ENCODE assay signal across 8 cellular contexts in the genomic region with DNA sequence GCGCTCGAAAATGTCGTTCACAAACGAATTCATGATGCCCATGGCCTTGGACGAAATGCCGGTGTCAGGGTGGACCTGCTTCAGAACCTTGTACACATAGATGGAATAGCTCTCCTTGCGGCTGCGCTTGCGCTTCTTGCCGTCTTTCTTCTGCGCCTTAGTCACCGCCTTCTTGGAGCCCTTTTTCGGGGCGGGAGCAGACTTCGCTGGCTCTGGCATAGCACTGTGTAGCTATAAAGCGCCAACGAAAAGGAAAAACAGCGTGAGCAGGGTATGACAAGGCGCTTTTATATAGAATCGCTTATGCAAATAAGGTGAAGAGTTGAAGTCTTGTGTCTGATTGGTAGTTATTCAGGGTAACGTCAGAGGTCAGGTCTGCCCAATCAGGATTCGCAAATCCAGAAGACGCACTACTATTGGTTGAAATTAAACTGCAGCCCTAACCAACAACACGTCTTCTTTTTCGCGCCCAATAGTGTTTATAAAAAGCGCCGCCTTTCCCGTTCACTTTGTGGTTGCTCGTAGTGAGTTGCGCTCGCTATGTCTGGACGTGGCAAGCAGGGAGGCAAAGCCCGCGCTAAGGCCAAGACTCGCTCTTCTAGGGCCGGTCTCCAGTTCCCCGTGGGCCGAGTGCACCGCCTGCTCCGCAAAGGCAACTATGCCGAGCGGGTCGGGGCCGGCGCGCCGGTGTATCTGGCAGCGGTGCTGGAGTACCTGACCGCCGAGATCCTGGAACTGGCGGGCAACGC.
DNase-seq lines count a peak whose midpoint lies in the region; ATAC-seq and TF ChIP-seq lines count a peak whose summit lies in the region.

No MANE protein-coding gene starts in this region.

- H3K36me3 ChIP-seq in SK-N-SH (replicated peaks in 1 of 2; ENCODE audit: control insufficient read depth in 1 of 2, insufficient read depth in 2 of 2, low read length in 1 of 2) (peaks cover 2 to 16% of the 10 kb centered on the region in 2 experiments), parathyroid adenoma (ENCODE audit: control insufficient read depth, insufficient read depth, low read length) (no peaks in the 10 kb centered on the region), transverse colon (no peaks in the 10 kb centered on the region)

- no peak overlapping the region for H3K4me3 Mint-ChIP-seq in activated naive CD8-positive, alpha-beta T cell treated with anti-CD3 and anti-CD28 coated beads, Interleukin-2, amount 10 ng/mL, durations not matched to agents 7 days and 5 days

- CTCF ChIA-PET in GM10248 (lab: Yijun Ruan, JAX) = interaction anchor here (0.9 to 3.9 kb wide), 5 partner anchors 11 to 763 kb away, joined by 3 to 19 read pairs (median 9); a partner anchor contains a TSS
- CTCF ChIA-PET in SK-N-SH (lab: Yijun Ruan, JAX) = no interaction called here

- TF ChIP-seq POLR2A in transverse colon (IDR thresholded peaks at IDR 0.05) = peak; percentile 99

- peak overlapping the region; percentile 91 to 97 for H3K27ac ChIP-seq in SK-N-SH (ENCODE audit: low read depth in 2 of 2, low read length in 1 of 2)
- H3K27ac ChIP-seq in parathyroid adenoma = peak overlapping the region; percentile 29
- H3K27ac ChIP-seq in transverse colon = peak overlapping the region; percentile 95 to 98 (median 97)

- POLR2A ChIA-PET in GM10248 (lab: Yijun Ruan, JAX) (interaction anchor here (0.5 to 5.8 kb wide), 28 partner anchors 8 to 1107 kb away, joined by 3 to 211 read pairs (median 6); a partner anchor contains a TSS), SK-N-SH (lab: Yijun Ruan, JAX) (interaction anchor here (0.5 to 7.3 kb wide), 41 partner anchors 13 to 1763 kb away, joined by 3 to 158 read pairs (median 4); a partner anchor contains a TSS)
- POLR2A ChIA-PET in activated naive CD8-positive, alpha-beta T cell treated with anti-CD3 and anti-CD28 coated beads, Interleukin-2, amount 10 ng/mL, durations not matched to agents 7 days and 5 days (lab: Charles Lee) = interaction anchor here (0.5 to 10.2 kb wide), 57 partner anchors 7 to 1791 kb away, joined by 3 to 888 read pairs (median 8); a partner anchor contains a TSS

- no peaks in the 10 kb centered on the region for H3K27me3 ChIP-seq in SK-N-SH (ENCODE audit: insufficient read depth)
- no peaks in the 10 kb centered on the region for H3K27me3 ChIP-seq in parathyroid adenoma (ENCODE audit: control insufficient read depth, insufficient read depth, low read length)
- no peaks in the 10 kb centered on the region for H3K27me3 ChIP-seq in transverse colon

- H3K36me3 Mint-ChIP-seq in activated naive CD8-positive, alpha-beta T cell treated with anti-CD3 and anti-CD28 coated beads, Interleukin-2, amount 10 ng/mL, durations not matched to agents 7 days and 5 days = peaks cover 3% of the 10 kb centered on the region

- TF ChIP-seq EP300 in SK-N-SH (IDR thresholded peaks at IDR 0.05; ENCODE audit: borderline replicate concordance in 1 of 2, low read depth in 1 of 2, low read length in 1 of 2) (peak in 1 of 2 experiments; percentile 43; a peak in 1 of 4 replicates), transverse colon (IDR thresholded peaks at IDR 0.05; ENCODE audit: low read depth) (no peak)

- H2AFZ ChIP-seq in SK-N-SH (ENCODE audit: low read depth) (no peak overlapping the region), parathyroid adenoma (peak overlapping the region; percentile 47)

- H3K9me3 Mint-ChIP-seq in activated naive CD8-positive, alpha-beta T cell treated with anti-CD3 and anti-CD28 coated beads, Interleukin-2, amount 10 ng/mL, durations not matched to agents 7 days and 5 days = no peaks in the 10 kb centered on the region

- TF ChIP-seq CTCF in GM10248 (IDR thresholded peaks at IDR 0.05; ENCODE audit: control extremely low read depth, extremely low read depth, low read depth, missing control alignments) = no peak
- no peak for TF ChIP-seq CTCF in SK-N-SH (IDR thresholded peaks at IDR 0.05)
- TF ChIP-seq CTCF in parathyroid adenoma (IDR thresholded peaks at IDR 0.05) = no peak
- no peak for TF ChIP-seq CTCF in transverse colon (IDR thresholded peaks at IDR 0.05)

- TF ChIP-seq RAD21 in SK-N-SH (IDR thresholded peaks at IDR 0.05; ENCODE audit: low read length) = no peak

- no peaks in the 10 kb centered on the region for H3K9me3 ChIP-seq in SK-N-SH
- H3K9me3 ChIP-seq in parathyroid adenoma (ENCODE audit: control insufficient read depth, low read length) = no peaks in the 10 kb centered on the region
- no peaks in the 10 kb centered on the region for H3K9me3 ChIP-seq in transverse colon

- in situ Hi-C loops in transverse colon (cut with MboI; ENCODE audit: low pct_ligation_motif_present in 1 of 4, low pct_unique_long_range_greater_than_20kb in 1 of 4, low sequenced_read_pairs in 3 of 4) = loop anchor here in 3 of 4 donors (25.0 kb wide), 7 partner anchors 795 to 1095 kb away; a partner anchor contains a TSS

- H3K9ac ChIP-seq in SK-N-SH (peak overlapping the region; percentile 90), parathyroid adenoma (no peak overlapping the region)

- peak overlapping the region; percentile 72 to 73 for H3K4me3 ChIP-seq in SK-N-SH (ENCODE audit: low read depth in 2 of 2, low read length in 1 of 2)
- peak overlapping the region; percentile 58 for H3K4me3 ChIP-seq in parathyroid adenoma (ENCODE audit: low read depth, low read length)
- peak overlapping the region; percentile 32 to 66 (median 50) for H3K4me3 ChIP-seq in transverse colon

- H3K4me2 ChIP-seq in SK-N-SH = peak overlapping the region; percentile 91
- H3K4me2 ChIP-seq in parathyroid adenoma (ENCODE audit: low read length) = peak overlapping the region; percentile 74

- DNase-seq in GM10248 (ENCODE audit: extremely low spot score) (peak; percentile 95), NCI-H1092 treated with DMSO at 0.1 percent for 48 hours (lab: John Stamatoyannopoulos, UW) (peak; percentile 98), SK-N-SH (peak; percentile 93), cardiac septum (ENCODE audit: low spot score) (peak; percentile 87), transverse colon (peak; percentile 94)
- peak; percentile 90 for DNase-seq in activated naive CD8-positive, alpha-beta T cell treated with anti-CD3 and anti-CD28 coated beads, Interleukin-2, amount 10 ng/mL, durations not matched to agents 7 days and 5 days

- peak; percentile 77 for ATAC-seq in HG02623 (IDR thresholded peaks at IDR 0.05; ENCODE audit: unreplicated experiment)
- peak; percentile 76 for ATAC-seq in activated naive CD8-positive, alpha-beta T cell treated with anti-CD3 and anti-CD28 coated beads, Interleukin-2, amount 10 ng/mL, durations not matched to agents 7 days and 5 days (ENCODE audit: low read depth)

- WGBS in SK-N-SH (ENCODE audit: low lambda C conversion rate) = under 1% methylated on average over 39 of the region's 53 CpGs
- WGBS in transverse colon (ENCODE audit: low coverage in 1 of 2), 2 donors = 1% methylated on average over 49 of the region's 53 CpGs; no CpG with 5 or more reads in 1 of the 2 donors

- no peaks in the 10 kb centered on the region for H3K27me3 Mint-ChIP-seq in activated naive CD8-positive, alpha-beta T cell treated with anti-CD3 and anti-CD28 coated beads, Interleukin-2, amount 10 ng/mL, durations not matched to agents 7 days and 5 days

- H3K4me1 Mint-ChIP-seq in activated naive CD8-positive, alpha-beta T cell treated with anti-CD3 and anti-CD28 coated beads, Interleukin-2, amount 10 ng/mL, durations not matched to agents 7 days and 5 days = peaks cover 46% of the 10 kb centered on the region

- H3K27ac Mint-ChIP-seq in activated naive CD8-positive, alpha-beta T cell treated with anti-CD3 and anti-CD28 coated beads, Interleukin-2, amount 10 ng/mL, durations not matched to agents 7 days and 5 days = no peak overlapping the region

- H3K79me2 ChIP-seq in SK-N-SH (ENCODE audit: insufficient read depth) = peaks cover 12% of the 10 kb centered on the region; the same call in 1 of the 2 replicates
- H3K79me2 ChIP-seq in parathyroid adenoma = no peaks in the 10 kb centered on the region

- H3F3A ChIP-seq in SK-N-SH (replicated peaks; ENCODE audit: insufficient read depth) = peaks cover 37% of the 10 kb centered on the region

- H3K4me1 ChIP-seq in SK-N-SH (ENCODE audit: control insufficient read depth in 1 of 2, insufficient read depth in 2 of 2, low read depth in 1 of 2, low read length in 1 of 2) (peaks cover 4 to 6% of the 10 kb centered on the region in 2 experiments; a peak in 3 of 4 replicates), parathyroid adenoma (no peaks in the 10 kb centered on the region), transverse colon (peaks cover 0 to 23% (median 17%) of the 10 kb centered on the region in 4 donors)

- intact Hi-C loops in cardiac septum (cut with DNase I) (loop anchor here (5.0 to 10.0 kb wide), 3 partner anchors 848 to 1008 kb away; a partner anchor contains a TSS), transverse colon (cut with DNase I; ENCODE audit: low total_unique reads) (no loop called here)

- no peaks in the 10 kb centered on the region for H4K20me1 ChIP-seq in SK-N-SH (ENCODE audit: insufficient read depth)

- H3K9me2 ChIP-seq in SK-N-SH = no peaks in the 10 kb centered on the region

TF ChIP-seq in SK-N-SH, 30 proteins besides CTCF, POLR2A, EP300 and RAD21 (continues in another document):
- TF ChIP-seq POLR2AphosphoS5 (IDR thresholded peaks at IDR 0.05; ENCODE audit: low read depth, low read length) = peak; percentile 99
- no peak for TF ChIP-seq EZH2phosphoT487 (IDR thresholded peaks at IDR 0.05; ENCODE audit: borderline replicate concordance, low read depth)
- TF ChIP-seq, protein P1, sequence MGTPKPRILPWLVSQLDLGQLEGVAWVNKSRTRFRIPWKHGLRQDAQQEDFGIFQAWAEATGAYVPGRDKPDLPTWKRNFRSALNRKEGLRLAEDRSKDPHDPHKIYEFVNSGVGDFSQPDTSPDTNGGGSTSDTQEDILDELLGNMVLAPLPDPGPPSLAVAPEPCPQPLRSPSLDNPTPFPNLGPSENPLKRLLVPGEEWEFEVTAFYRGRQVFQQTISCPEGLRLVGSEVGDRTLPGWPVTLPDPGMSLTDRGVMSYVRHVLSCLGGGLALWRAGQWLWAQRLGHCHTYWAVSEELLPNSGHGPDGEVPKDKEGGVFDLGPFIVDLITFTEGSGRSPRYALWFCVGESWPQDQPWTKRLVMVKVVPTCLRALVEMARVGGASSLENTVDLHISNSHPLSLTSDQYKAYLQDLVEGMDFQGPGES (IDR thresholded peaks at IDR 0.05; ENCODE audit: low read depth, low read length) = peak; percentile 85
- TF ChIP-seq YY1 (IDR thresholded peaks at IDR 0.05; ENCODE audit: low read depth) = no peak
- TF ChIP-seq, protein P2, sequence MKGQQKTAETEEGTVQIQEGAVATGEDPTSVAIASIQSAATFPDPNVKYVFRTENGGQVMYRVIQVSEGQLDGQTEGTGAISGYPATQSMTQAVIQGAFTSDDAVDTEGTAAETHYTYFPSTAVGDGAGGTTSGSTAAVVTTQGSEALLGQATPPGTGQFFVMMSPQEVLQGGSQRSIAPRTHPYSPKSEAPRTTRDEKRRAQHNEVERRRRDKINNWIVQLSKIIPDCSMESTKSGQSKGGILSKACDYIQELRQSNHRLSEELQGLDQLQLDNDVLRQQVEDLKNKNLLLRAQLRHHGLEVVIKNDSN (IDR thresholded peaks at IDR 0.05; ENCODE audit: borderline replicate concordance, low read depth) = no peak
- no peak for TF ChIP-seq SMC3 (IDR thresholded peaks at IDR 0.05; ENCODE audit: low read depth, low read length)
- peak; percentile 70 for TF ChIP-seq NRF1 (IDR thresholded peaks at IDR 0.05; ENCODE audit: low read depth, low read length)

Comparison
In these comparisons a context has a peak if more than half of its experiments do, and no peak if none do; other contexts are left out.
1. Peak in every context shown above with its lines: DNase-seq, ATAC-seq, H3K4me3 ChIP-seq and H3K27ac ChIP-seq.
2. H3K27ac ChIP-seq: peak in every context shown above with its lines; median percentile 97 in transverse colon; 94 in SK-N-SH; 29 in parathyroid adenoma.